ENCODE assay signal across 8 cellular contexts in the genomic region with DNA sequence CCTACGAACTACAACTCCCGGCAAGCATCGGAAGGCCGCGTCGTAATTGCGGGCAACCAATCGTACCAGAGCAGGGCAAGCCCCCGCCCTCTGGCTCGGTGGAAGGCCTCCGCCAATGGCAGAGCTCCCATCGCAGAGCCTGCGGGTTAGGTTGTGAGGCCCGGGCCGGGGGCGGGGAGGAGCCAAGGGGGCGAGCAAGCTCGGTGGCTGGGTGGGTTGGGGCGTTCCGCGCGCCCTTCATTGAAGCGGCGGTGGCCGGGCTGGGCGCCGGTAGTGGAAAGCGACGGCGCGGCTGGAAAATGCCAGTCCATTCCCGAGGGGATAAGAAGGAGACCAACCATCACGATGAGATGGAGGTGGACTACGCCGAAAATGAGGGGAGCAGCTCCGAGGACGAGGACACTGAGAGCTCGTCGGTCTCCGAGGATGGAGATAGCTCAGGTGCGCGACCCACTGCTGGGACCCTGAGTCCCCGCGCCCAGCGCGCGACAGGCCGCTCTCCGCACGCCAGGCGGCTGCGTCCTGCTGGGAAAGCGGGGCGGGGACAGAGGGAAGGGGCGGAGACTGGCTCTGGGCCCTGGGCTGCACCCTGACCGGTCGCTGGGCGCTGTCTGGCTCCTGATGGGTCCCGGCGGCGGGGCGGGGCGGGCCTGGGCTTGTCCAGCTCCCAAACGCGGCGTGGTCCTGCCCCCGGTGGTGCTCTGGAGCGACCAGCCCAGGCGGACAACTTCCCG. TPM values are rescaled to one million over a fixed set of nuclear protein-coding genes. Genes with fewer than 3 reads are reported as not detected.
DNase-seq lines count a peak whose midpoint lies in the region; ATAC-seq and TF ChIP-seq lines count a peak whose summit lies in the region.

A gene with protein sequence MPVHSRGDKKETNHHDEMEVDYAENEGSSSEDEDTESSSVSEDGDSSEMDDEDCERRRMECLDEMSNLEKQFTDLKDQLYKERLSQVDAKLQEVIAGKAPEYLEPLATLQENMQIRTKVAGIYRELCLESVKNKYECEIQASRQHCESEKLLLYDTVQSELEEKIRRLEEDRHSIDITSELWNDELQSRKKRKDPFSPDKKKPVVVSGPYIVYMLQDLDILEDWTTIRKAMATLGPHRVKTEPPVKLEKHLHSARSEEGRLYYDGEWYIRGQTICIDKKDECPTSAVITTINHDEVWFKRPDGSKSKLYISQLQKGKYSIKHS (plus strand): TSS at position 121 of the 734 bp plus-strand sequence. CDS start 179 bp downstream, at position 300.

- intact Hi-C loops in dendritic cell treated with granulocyte-macrophage colony-stimulating factor and Interleukin-4, amounts not matched to agents 40 ng/mL and 50 ng/mL, for 4 days (cut with micrococcal nuclease) = loop anchor here (1.0 to 5.0 kb wide), 2 partner anchors 17 to 496 kb away; partner anchors contain the start of genes MBIP and RALGAPA1
- intact Hi-C loops in left lung (cut with DNase I) = no loop called here

- H3K4me3 ChIP-seq in left lung = peak within 1 kb of the TSS; percentile 84 to 86

- peak; percentile 97 for DNase-seq in CD1c-positive myeloid dendritic cell (ENCODE audit: extremely low spot score)
- DNase-seq in NCI-H748 treated with DMSO at 0.1 percent for 48 hours (lab: John Stamatoyannopoulos, UW) = peak; percentile 98
- peak; percentile 96 for DNase-seq in activated CD4-positive, alpha-beta T cell treated with anti-CD3 and anti-CD28 coated beads, Interleukin-2, amount 50 U/mL, for 4 hours
- peak; percentile 99 for DNase-seq in left lung
- DNase-seq in stimulated activated CD4-positive, alpha-beta T cell treated with anti-CD3 and anti-CD28 coated beads, Interleukin-2, amount 100 ng/mL, for 4 hours (ENCODE audit: low read depth) = peak; percentile 95

- peak; percentile 96 for ATAC-seq in GM19397 (IDR thresholded peaks at IDR 0.05; ENCODE audit: unreplicated experiment)
- ATAC-seq in HG03565 (IDR thresholded peaks at IDR 0.05; ENCODE audit: unreplicated experiment) = peak; percentile 98
- ATAC-seq in left lung = peak; percentile 97

- peak within 1 kb of the TSS; percentile 92 to 98 for H3K27ac ChIP-seq in left lung

- peak within 1 kb of the TSS; percentile 90 for H3K4me3 Mint-ChIP-seq in dendritic cell treated with granulocyte-macrophage colony-stimulating factor and Interleukin-4, amounts not matched to agents 40 ng/mL and 50 ng/mL, for 4 days

- peaks cover 17% of the 10 kb centered on the region for H3K4me1 Mint-ChIP-seq in dendritic cell treated with granulocyte-macrophage colony-stimulating factor and Interleukin-4, amounts not matched to agents 40 ng/mL and 50 ng/mL, for 4 days (ENCODE audit: low read depth)

- H3K27me3 ChIP-seq in left lung = no peaks in the 10 kb centered on the region

- peak within 1 kb of the TSS; percentile 93 for H3K27ac Mint-ChIP-seq in dendritic cell treated with granulocyte-macrophage colony-stimulating factor and Interleukin-4, amounts not matched to agents 40 ng/mL and 50 ng/mL, for 4 days

- peak in 1 of 2 donors; percentile 18 for TF ChIP-seq CTCF in left lung (IDR thresholded peaks at IDR 0.05)

- peaks cover 7% of the 10 kb centered on the region for H3K27me3 Mint-ChIP-seq in dendritic cell treated with granulocyte-macrophage colony-stimulating factor and Interleukin-4, amounts not matched to agents 40 ng/mL and 50 ng/mL, for 4 days

- no peaks in the 10 kb centered on the region for H3K9me3 ChIP-seq in left lung

- H3K9me3 Mint-ChIP-seq in dendritic cell treated with granulocyte-macrophage colony-stimulating factor and Interleukin-4, amounts not matched to agents 40 ng/mL and 50 ng/mL, for 4 days = no peaks in the 10 kb centered on the region

- peaks cover 14% of the 10 kb centered on the region for H3K36me3 Mint-ChIP-seq in dendritic cell treated with granulocyte-macrophage colony-stimulating factor and Interleukin-4, amounts not matched to agents 40 ng/mL and 50 ng/mL, for 4 days (ENCODE audit: low read depth)

- peaks cover 0 to 4% of the 10 kb centered on the region in 2 donors for H3K36me3 ChIP-seq in left lung

- peaks cover 0 to 15% of the 10 kb centered on the region in 2 donors for H3K4me1 ChIP-seq in left lung

RNA-seq across cellular contexts. Expression of the gene that starts here (rescaled TPM):
- total RNA-seq in left lung = 1 to 10 TPM; 7.1 to 7.5 TPM

Comparison
In these comparisons a context has a peak if more than half of its experiments do, and no peak if none do; other contexts are left out.
1. Peak in every context shown above with its lines: DNase-seq, ATAC-seq, H3K4me3 ChIP-seq and H3K27ac ChIP-seq.